In the genomic region with DNA sequence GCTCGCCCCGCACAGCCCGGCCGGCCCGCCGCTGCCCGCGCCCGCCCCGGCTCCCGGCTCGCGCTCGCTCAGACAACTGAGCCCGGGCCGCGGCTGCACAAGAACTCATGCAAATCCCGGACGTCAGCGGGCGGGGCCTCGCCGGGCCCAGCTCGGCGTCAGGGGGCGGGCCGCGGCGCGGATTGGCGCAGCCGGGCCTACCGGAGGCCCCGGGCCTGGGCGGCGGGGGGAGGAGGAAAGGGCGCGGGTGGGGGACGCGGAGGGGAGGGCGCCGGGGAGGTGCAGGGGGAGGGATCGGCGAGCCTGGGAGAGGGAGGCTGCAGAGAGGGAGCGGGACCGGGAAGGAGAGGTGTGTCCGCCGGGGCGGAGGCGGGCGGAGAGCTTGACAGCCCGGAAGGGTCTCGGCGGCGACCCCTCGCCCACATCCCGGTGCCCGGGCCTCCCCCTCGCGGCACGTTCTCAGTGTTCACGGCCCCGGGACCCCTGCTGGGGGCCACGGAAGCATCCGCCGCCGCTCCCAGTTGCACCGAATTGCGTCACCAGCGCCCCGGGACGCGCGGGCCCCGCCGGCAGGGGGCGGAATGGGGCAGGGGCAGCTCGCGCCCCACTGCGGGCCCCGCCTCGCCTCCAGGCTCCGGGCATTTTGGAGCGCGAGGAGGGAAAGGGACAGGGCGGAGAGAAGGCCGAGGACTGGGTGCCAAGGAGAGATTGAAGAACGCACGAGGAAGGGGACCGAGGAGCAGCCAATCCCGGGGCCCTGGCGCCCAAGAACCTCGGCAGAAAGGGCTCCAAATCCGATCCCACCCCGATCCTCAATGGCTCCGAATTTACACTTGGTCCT, we compare ENCODE assay signal across 8 cellular contexts. TPM values are rescaled to one million over a fixed set of nuclear protein-coding genes. Genes with fewer than 3 reads are reported as not detected.
A peak's percentile ranks its signal among the peaks of the same experiment; 100 is the strongest.
DNase-seq lines count a peak whose midpoint lies in the region; ATAC-seq and TF ChIP-seq lines count a peak whose summit lies in the region.

Gene CBX4, minus strand, starts transcription at position 78 of the 841 bp plus-strand sequence. CDS start 189 bp downstream, outside the sequence.

- H4K20me1 ChIP-seq in DOHH2 (ENCODE audit: control insufficient read depth, insufficient read depth, low read depth, low read length): peaks cover 19% of the 10 kb centered on the region
- H4K20me1 ChIP-seq in MM.1S (ENCODE audit: insufficient read depth, low read length): peaks cover 3% of the 10 kb centered on the region; the same call in 1 of the 2 replicates

- DNase-seq in GOT3 (lab: John Stamatoyannopoulos, UW) (peak; percentile 76), MM.1S (peak; percentile 96), SIG-M5 treated with dmso at 0.1 percent for 504 hours (lab: John Stamatoyannopoulos, UW; ENCODE audit: unreplicated experiment) (peak; percentile 91), activated gamma-delta T cell treated with Interleukin-2 at 50 U/mL for 16 hours (peak; percentile 88), foreskin keratinocyte (peak; percentile 57 to 81), stromal cell of bone marrow (ENCODE audit: low read depth) (peak; percentile 87)

- H3K27ac ChIP-seq in DOHH2 (ENCODE audit: low read depth, low read length) (peak within 1 kb of the TSS; percentile 88), MM.1S (ENCODE audit: low read length) (peak within 1 kb of the TSS; percentile 65; the same call in 1 of the 2 replicates), foreskin keratinocyte (peak within 1 kb of the TSS; percentile 20)

- H3K36me3 ChIP-seq in DOHH2 (ENCODE audit: control insufficient read depth, low read length) (peaks cover 39% of the 10 kb centered on the region), MM.1S (replicated peaks; ENCODE audit: insufficient read depth, low read length) (no peaks in the 10 kb centered on the region), neuron (ENCODE audit: insufficient read depth, low read length) (peaks cover 21% of the 10 kb centered on the region)

- TF ChIP-seq CTCF in DOHH2 (IDR thresholded peaks at IDR 0.05; ENCODE audit: low read depth, low read length, poor library complexity, severe bottlenecking) (peak; percentile 76), MM.1S (IDR thresholded peaks at IDR 0.05; ENCODE audit: low read length) (peak; percentile 73), foreskin keratinocyte (conservative IDR thresholded peaks at IDR 0.05) (peak; percentile 93)

- ATAC-seq in foreskin keratinocyte: peak; percentile 70

- H3K79me2 ChIP-seq in DOHH2 (ENCODE audit: control insufficient read depth, low read length) (peaks cover 39% of the 10 kb centered on the region), MM.1S (ENCODE audit: low read length) (peaks cover 18% of the 10 kb centered on the region)

- peaks cover 19% of the 10 kb centered on the region for H3F3A ChIP-seq in DOHH2 (ENCODE audit: control insufficient read depth, insufficient read depth)
- peaks cover 8% of the 10 kb centered on the region for H3F3A ChIP-seq in MM.1S (ENCODE audit: insufficient read depth, low read length)

- H3K4me1 ChIP-seq in DOHH2 (ENCODE audit: control insufficient read depth, low read length): peaks cover 55% of the 10 kb centered on the region
- H3K4me1 ChIP-seq in MM.1S (ENCODE audit: low read length): peaks cover 9% of the 10 kb centered on the region; the same call in 1 of the 2 replicates
- H3K4me1 ChIP-seq in foreskin keratinocyte: peaks cover 10% of the 10 kb centered on the region
- peaks cover 34% of the 10 kb centered on the region for H3K4me1 ChIP-seq in neuron (ENCODE audit: insufficient read depth, low read length)

- peak within 1 kb of the TSS; percentile 68 for H3K9ac ChIP-seq in MM.1S (ENCODE audit: low read length)

- H3K4me2 ChIP-seq in DOHH2 (ENCODE audit: low read length) (peak within 1 kb of the TSS; percentile 98), MM.1S (ENCODE audit: low read depth, low read length) (peak within 1 kb of the TSS; percentile 95)

- peak within 1 kb of the TSS; percentile 90 for H3K4me3 ChIP-seq in DOHH2 (ENCODE audit: low read length)
- H3K4me3 ChIP-seq in MM.1S (ENCODE audit: low read length): peak within 1 kb of the TSS; percentile 83
- peak within 1 kb of the TSS; percentile 80 for H3K4me3 ChIP-seq in neuron (ENCODE audit: low read length)

- H2AFZ ChIP-seq in MM.1S (ENCODE audit: low read length) (peak within 1 kb of the TSS; percentile 84), neuron (ENCODE audit: low read depth, low read length) (peak within 1 kb of the TSS; percentile 21)

- H3K9me3 ChIP-seq in DOHH2 (ENCODE audit: control insufficient read depth, insufficient read depth, low read length) (no peaks in the 10 kb centered on the region), MM.1S (replicated peaks; ENCODE audit: insufficient read depth, low read length) (no peaks in the 10 kb centered on the region), neuron (ENCODE audit: low read length) (peaks cover 6% of the 10 kb centered on the region)

- H3K27me3 ChIP-seq in DOHH2 (ENCODE audit: control insufficient read depth, low read length) (peaks cover 46% of the 10 kb centered on the region), MM.1S (replicated peaks; ENCODE audit: insufficient read depth, low read length) (peaks cover 47% of the 10 kb centered on the region), foreskin keratinocyte (peaks cover 44% of the 10 kb centered on the region), neuron (ENCODE audit: insufficient read depth, low read length) (peaks cover 42% of the 10 kb centered on the region)

- H3K9me2 ChIP-seq in DOHH2 (replicated peaks; ENCODE audit: control insufficient read depth, low read length) (no peaks in the 10 kb centered on the region), MM.1S (replicated peaks; ENCODE audit: insufficient read depth, low read length) (no peaks in the 10 kb centered on the region)

RNA-seq across cellular contexts. Expression of gene CBX4, which starts in this region (rescaled TPM):
- 10.5 and 12.4 TPM in 2 replicates for total RNA-seq in foreskin keratinocyte
- 7.6 and 7.8 TPM in 2 replicates for polyA plus RNA-seq in foreskin keratinocyte

Comparison
In these comparisons a context has a peak if more than half of its experiments do, and no peak if none do; other contexts are left out.
1. Peak in every context shown above with its lines: DNase-seq, ATAC-seq, H3K4me3 ChIP-seq and H3K27ac ChIP-seq.
2. H3K27ac ChIP-seq: peak in every context shown above with its lines; median percentile 88 in DOHH2; 65 in MM.1S; 20 in foreskin keratinocyte.